1 cellular context compared by ENCODE assay signal in the genomic region with DNA sequence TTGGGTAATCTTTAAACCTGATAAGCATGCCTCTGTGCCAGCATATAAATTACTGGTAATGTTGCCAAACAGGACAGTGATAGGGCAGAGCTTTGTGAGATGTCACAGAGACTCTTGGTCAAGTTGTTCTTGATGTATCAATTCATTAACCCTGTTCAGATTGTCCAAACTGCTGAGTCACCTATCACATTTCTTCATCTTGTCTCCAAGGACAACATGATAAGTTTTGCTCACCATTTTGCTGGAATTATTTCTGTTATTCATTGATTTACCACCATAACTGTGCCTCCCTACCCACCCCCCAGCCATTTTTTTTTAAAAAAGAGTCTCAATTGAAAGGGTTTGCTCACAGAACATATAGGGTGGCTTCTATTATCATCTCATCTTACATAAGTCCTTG.
TF ChIP-seq lines count a peak whose summit lies in the region.

No MANE protein-coding gene starts in this region.

TF ChIP-seq in IMR-90, 13 proteins besides CTCF, POLR2A, EP300 and RAD21:
- TF ChIP-seq NFE2L2 (IDR thresholded peaks at IDR 0.05; ENCODE audit: low read depth, low read length): peak; percentile 86
- 0 out of 2 replicates have a peak, but pooled peaks have one; percentile 4 for TF ChIP-seq MAFK (IDR thresholded peaks at IDR 0.05; ENCODE audit: low read depth, low read length)
- TF ChIP-seq CEBPB (IDR thresholded peaks at IDR 0.05; ENCODE audit: low read depth, low read length): no peak
- no peak for TF ChIP-seq RFX5 (IDR thresholded peaks at IDR 0.05; ENCODE audit: low read depth, low read length)
TF ChIP-seq in IMR-90: peak in this region for 2.
